Comparison of ENCODE assay signal across 20 cellular contexts in genomic region chr10:84401838-84402611, GRCh38.
A peak's percentile ranks its signal among the peaks of the same experiment; 100 is the strongest.
DNase-seq lines count a peak whose midpoint lies in the region; TF ChIP-seq lines count a peak whose summit lies in the region.
"Had no signal": no experiment of that assay in that cellular context is flagged by ENCODE, and none has a peak within 500 bp of the region (broad histone marks: within the 10 kb centered on the region; RNA-seq: fewer than 3 reads in every experiment).

No MANE protein-coding gene starts in this region.

- no peaks in the 10 kb centered on the region for H4K20me1 ChIP-seq in PC-9 (ENCODE audit: insufficient read depth)
- H4K20me1 ChIP-seq in osteoblast (ENCODE audit: insufficient read depth, low read length), result no peaks in the 10 kb centered on the region

- CTCF ChIA-PET in BJ (lab: Yijun Ruan, JAX) (no interaction called here), PC-9 (lab: Charles Lee) (no interaction called here)

- H3K4me2 ChIP-seq in PC-9, result peak overlapping the region; percentile 42
- peak overlapping the region; percentile 5 for H3K4me2 ChIP-seq in osteoblast (ENCODE audit: insufficient read depth, low read length)

- peaks cover 64% of the 10 kb centered on the region for H3K36me3 Mint-ChIP-seq in nephron progenitor cell (ENCODE audit: low read depth)

- peaks cover 6% of the 10 kb centered on the region; the same call in 1 of the 2 replicates for H3K9me2 ChIP-seq in PC-9 (ENCODE audit: insufficient read depth)

- H3K4me3 Mint-ChIP-seq in nephron progenitor cell, result no peak overlapping the region
- H3K4me3 Mint-ChIP-seq: activated CD4-positive, alpha-beta memory T cell treated with anti-CD3 and anti-CD28 coated beads for 36 hours; activated naive CD4-positive, alpha-beta T cell treated with anti-CD3 and anti-CD28 coated beads for 36 hours; CD8-positive, alpha-beta memory T cell; memory B cell; naive thymus-derived CD8-positive, alpha-beta T cell; T-helper 1 cell treated with Interleukin-12 subunit alpha and Interleukin-12 subunit beta and Interleukin-4 antibody, amounts not matched to agents 30 μg/mL and 1 μg/mL, for 36 hours had no signal

- H3K4me3 ChIP-seq in BJ (ENCODE audit: low read depth, low read length), result no peak overlapping the region
- H3K4me3 ChIP-seq in PC-9, result no peak overlapping the region
- H3K4me3 ChIP-seq in esophagus squamous epithelium, result no peak overlapping the region
- no peak overlapping the region for H3K4me3 ChIP-seq in osteoblast (ENCODE audit: insufficient read depth, low read length)
- H3K4me3 ChIP-seq: colonic mucosa, tibial nerve had no signal

- peaks cover 5% of the 10 kb centered on the region for H3K4me1 Mint-ChIP-seq in nephron progenitor cell

- H3K27me3 Mint-ChIP-seq in nephron progenitor cell (ENCODE audit: low read depth, poor library complexity), result peaks cover 4% of the 10 kb centered on the region
- H3K27me3 Mint-ChIP-seq: activated CD4-positive, alpha-beta memory T cell treated with anti-CD3 and anti-CD28 coated beads for 36 hours; CD8-positive, alpha-beta memory T cell; memory B cell; naive thymus-derived CD8-positive, alpha-beta T cell had no signal

- intact Hi-C loops in PC-9 (cut with micrococcal nuclease; ENCODE audit: unreplicated experiment), result no loop called here
- intact Hi-C loops in esophagus squamous epithelium (cut with DNase I), result no loop called here

- H3F3A ChIP-seq in PC-9 (ENCODE audit: insufficient read depth, low read depth), result no peaks in the 10 kb centered on the region; the same call in 1 of the 2 replicates

- no peaks in the 10 kb centered on the region for H3K79me2 ChIP-seq in PC-9 (ENCODE audit: low read depth)
- peaks cover 58% of the 10 kb centered on the region for H3K79me2 ChIP-seq in osteoblast (ENCODE audit: insufficient read depth, low read length)

- H3K4me1 ChIP-seq in PC-9 (replicated peaks; ENCODE audit: insufficient read depth) (peaks cover 16% of the 10 kb centered on the region), esophagus squamous epithelium (peaks cover 0 to 50% (median 19%) of the 10 kb centered on the region in 3 donors), osteoblast (ENCODE audit: insufficient read depth, low read length) (peaks cover 7% of the 10 kb centered on the region)

- H3K9me3 Mint-ChIP-seq in nephron progenitor cell, result peaks cover 38% of the 10 kb centered on the region

- peaks cover 12% of the 10 kb centered on the region for H3K9me3 ChIP-seq in PC-9 (ENCODE audit: insufficient read depth, low read depth)
- no peaks in the 10 kb centered on the region for H3K9me3 ChIP-seq in esophagus squamous epithelium
- H3K9me3 ChIP-seq in osteoblast (ENCODE audit: low read depth, low read length), result no peaks in the 10 kb centered on the region
- H3K9me3 ChIP-seq: colonic mucosa, tibial nerve had no signal

- DNase-seq in BJ (ENCODE audit: low read depth) (peak; percentile 2), PC-9 (peak in 1 of 2 experiments; percentile 91), esophagus squamous epithelium (lab: John Stamatoyannopoulos, UW) (no peak), osteoblast (ENCODE audit: insufficient read length, low spot score, missing footprints) (no peak), NCI-H2107 treated with DMSO at 0.1 percent for 48 hours (lab: John Stamatoyannopoulos, UW; ENCODE audit: unreplicated experiment) (no peak), nephron progenitor cell (no peak), dedifferentiated amniotic fluid mesenchymal stem cell (ENCODE audit: extremely low spot score) (no peak)
- no peak for DNase-seq in activated naive CD4-positive, alpha-beta T cell treated with anti-CD3 and anti-CD28 coated beads, Interleukin-2, amount 50 U/mL, for 16 hours
- DNase-seq: activated CD4-positive, alpha-beta memory T cell treated with anti-CD3 and anti-CD28 coated beads for 36 hours; activated naive CD4-positive, alpha-beta T cell treated with anti-CD3 and anti-CD28 coated beads for 36 hours; CD8-positive, alpha-beta memory T cell; colonic mucosa; naive thymus-derived CD8-positive, alpha-beta T cell; NCI-H1930; NCI-H446 treated with DMSO at 0.1 percent for 48 hours; SIG-M5; WERI-Rb-1 had no signal

- no peak for TF ChIP-seq POLR2A in esophagus squamous epithelium (IDR thresholded peaks at IDR 0.05)

- no peaks in the 10 kb centered on the region; the same call in 1 of the 2 replicates for H3K36me3 ChIP-seq in BJ (ENCODE audit: control insufficient read depth, insufficient read depth, low read length)
- no peaks in the 10 kb centered on the region for H3K36me3 ChIP-seq in PC-9 (ENCODE audit: low read depth)
- H3K36me3 ChIP-seq in esophagus squamous epithelium, result no peaks in the 10 kb centered on the region
- H3K36me3 ChIP-seq in osteoblast (ENCODE audit: insufficient read depth, low read length), result no peaks in the 10 kb centered on the region
- H3K36me3 ChIP-seq: colonic mucosa, tibial nerve, WERI-Rb-1 had no signal

- TF ChIP-seq CTCF in BJ (IDR thresholded peaks at IDR 0.05; ENCODE audit: insufficient read depth, low read depth, low read length) (no peak), PC-9 (conservative IDR thresholded peaks at IDR 0.05) (no peak), esophagus squamous epithelium (IDR thresholded peaks at IDR 0.05) (no peak), osteoblast (IDR thresholded peaks at IDR 0.05; ENCODE audit: extremely low read depth, low read depth, low read length) (no peak), nephron progenitor cell (IDR thresholded peaks at IDR 0.05) (no peak)

- peak overlapping the region; percentile 16; the same call in 1 of the 2 replicates for H3K27ac ChIP-seq in PC-9
- H3K27ac ChIP-seq in esophagus squamous epithelium, result peak overlapping the region in 3 of 4 donors; percentile 5 to 51 (median 51)
- H3K27ac ChIP-seq in osteoblast (ENCODE audit: low read depth, low read length), result no peak overlapping the region
- H3K27ac ChIP-seq: colonic mucosa, tibial nerve, WERI-Rb-1 had no signal

- BruUV-seq in PC-9 (replicated peaks; lab: Mats Ljungman, UMichigan), result no TSS peak

- H2AFZ ChIP-seq in PC-9 (no peak overlapping the region), osteoblast (ENCODE audit: low read length) (no peak overlapping the region)

- POLR2A ChIA-PET in BJ (lab: Charles Lee) (no interaction called here), PC-9 (lab: Charles Lee; ENCODE audit: unreplicated experiment) (no interaction called here)

- no peak overlapping the region for H3K27ac Mint-ChIP-seq in nephron progenitor cell
- H3K27ac Mint-ChIP-seq: activated CD4-positive, alpha-beta memory T cell treated with anti-CD3 and anti-CD28 coated beads for 36 hours; activated naive CD4-positive, alpha-beta T cell treated with anti-CD3 and anti-CD28 coated beads for 36 hours; memory B cell; T-helper 1 cell treated with Interleukin-12 subunit alpha and Interleukin-12 subunit beta and Interleukin-4 antibody, amounts not matched to agents 30 μg/mL and 1 μg/mL, for 36 hours had no signal

- 40 to 47% methylated on average over 6 of the region's 6 CpGs for WGBS in esophagus squamous epithelium, 2 donors

- H3K27me3 ChIP-seq in BJ (ENCODE audit: control insufficient read depth, insufficient read depth, low read length) (no peaks in the 10 kb centered on the region), PC-9 (ENCODE audit: insufficient read depth, low read depth) (no peaks in the 10 kb centered on the region), esophagus squamous epithelium (no peaks in the 10 kb centered on the region), osteoblast (ENCODE audit: insufficient read depth, low read length) (no peaks in the 10 kb centered on the region)
- H3K27me3 ChIP-seq: colonic mucosa, tibial nerve had no signal
